ENCODE assay signal across 2 cellular contexts in the genomic region with DNA sequence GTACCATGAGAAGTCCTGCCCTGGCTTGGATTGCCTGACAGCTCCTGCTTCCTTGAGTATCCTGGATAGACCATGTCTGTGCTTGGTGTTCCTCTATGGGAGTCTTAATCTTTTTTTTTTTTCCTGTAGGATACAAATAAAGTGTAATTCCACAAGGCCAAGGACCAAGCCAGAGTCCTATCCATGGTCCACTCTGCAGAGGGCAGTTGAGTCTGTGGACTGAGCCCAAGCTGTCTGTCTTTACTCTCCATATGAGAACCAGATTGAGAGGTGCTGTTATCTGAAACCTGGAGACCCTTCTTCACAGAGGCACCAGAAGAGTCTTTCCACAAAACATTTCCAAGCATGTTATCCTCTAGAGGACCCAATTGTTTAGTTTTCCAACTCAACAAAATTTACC.
TF ChIP-seq lines count a peak whose summit lies in the region.

No MANE protein-coding gene starts in this region.

TF ChIP-seq in Ishikawa, 13 proteins besides CTCF, POLR2A, EP300 and RAD21:
- TF ChIP-seq TAF1 (IDR thresholded peaks at IDR 0.05; ENCODE audit: low read depth), result no peak
- TF ChIP-seq CEBPB (IDR thresholded peaks at IDR 0.05), result no peak
- TF ChIP-seq EGR1 (IDR thresholded peaks at IDR 0.05), result no peak
- TF ChIP-seq, protein P1, sequence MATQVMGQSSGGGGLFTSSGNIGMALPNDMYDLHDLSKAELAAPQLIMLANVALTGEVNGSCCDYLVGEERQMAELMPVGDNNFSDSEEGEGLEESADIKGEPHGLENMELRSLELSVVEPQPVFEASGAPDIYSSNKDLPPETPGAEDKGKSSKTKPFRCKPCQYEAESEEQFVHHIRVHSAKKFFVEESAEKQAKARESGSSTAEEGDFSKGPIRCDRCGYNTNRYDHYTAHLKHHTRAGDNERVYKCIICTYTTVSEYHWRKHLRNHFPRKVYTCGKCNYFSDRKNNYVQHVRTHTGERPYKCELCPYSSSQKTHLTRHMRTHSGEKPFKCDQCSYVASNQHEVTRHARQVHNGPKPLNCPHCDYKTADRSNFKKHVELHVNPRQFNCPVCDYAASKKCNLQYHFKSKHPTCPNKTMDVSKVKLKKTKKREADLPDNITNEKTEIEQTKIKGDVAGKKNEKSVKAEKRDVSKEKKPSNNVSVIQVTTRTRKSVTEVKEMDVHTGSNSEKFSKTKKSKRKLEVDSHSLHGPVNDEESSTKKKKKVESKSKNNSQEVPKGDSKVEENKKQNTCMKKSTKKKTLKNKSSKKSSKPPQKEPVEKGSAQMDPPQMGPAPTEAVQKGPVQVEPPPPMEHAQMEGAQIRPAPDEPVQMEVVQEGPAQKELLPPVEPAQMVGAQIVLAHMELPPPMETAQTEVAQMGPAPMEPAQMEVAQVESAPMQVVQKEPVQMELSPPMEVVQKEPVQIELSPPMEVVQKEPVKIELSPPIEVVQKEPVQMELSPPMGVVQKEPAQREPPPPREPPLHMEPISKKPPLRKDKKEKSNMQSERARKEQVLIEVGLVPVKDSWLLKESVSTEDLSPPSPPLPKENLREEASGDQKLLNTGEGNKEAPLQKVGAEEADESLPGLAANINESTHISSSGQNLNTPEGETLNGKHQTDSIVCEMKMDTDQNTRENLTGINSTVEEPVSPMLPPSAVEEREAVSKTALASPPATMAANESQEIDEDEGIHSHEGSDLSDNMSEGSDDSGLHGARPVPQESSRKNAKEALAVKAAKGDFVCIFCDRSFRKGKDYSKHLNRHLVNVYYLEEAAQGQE (IDR thresholded peaks at IDR 0.05; ENCODE audit: low read depth), result no peak
- TF ChIP-seq FOXM1 (IDR thresholded peaks at IDR 0.05; ENCODE audit: borderline replicate concordance, low read depth), result no peak
- no peak for TF ChIP-seq MAX (IDR thresholded peaks at IDR 0.05)
- no peak for TF ChIP-seq CREB1 (IDR thresholded peaks at IDR 0.05; ENCODE audit: low read depth)
- TF ChIP-seq NFIC (IDR thresholded peaks at IDR 0.05), result no peak

TF ChIP-seq in H1, 55 proteins besides CTCF, POLR2A, EP300 and RAD21:
- TF ChIP-seq SRF (IDR thresholded peaks at IDR 0.05; ENCODE audit: low read depth, low read length), result no peak
- no peak for TF ChIP-seq SUZ12 (IDR thresholded peaks at IDR 0.05; ENCODE audit: low read length)
- no peak for TF ChIP-seq CTBP2 (IDR thresholded peaks at IDR 0.05; ENCODE audit: borderline replicate concordance, insufficient read depth, insufficient read length, low read length)
- TF ChIP-seq TCF12 (IDR thresholded peaks at IDR 0.05; ENCODE audit: low read depth, low read length), result no peak
- no peak for TF ChIP-seq ATF2 (IDR thresholded peaks at IDR 0.05; ENCODE audit: low read length)
- TF ChIP-seq JUN (IDR thresholded peaks at IDR 0.05; ENCODE audit: low read depth, low read length), result no peak
- TF ChIP-seq SAP30 (IDR thresholded peaks at IDR 0.05; ENCODE audit: insufficient read depth, insufficient replicate concordance, low read length), result no peak
